In the genomic region with DNA sequence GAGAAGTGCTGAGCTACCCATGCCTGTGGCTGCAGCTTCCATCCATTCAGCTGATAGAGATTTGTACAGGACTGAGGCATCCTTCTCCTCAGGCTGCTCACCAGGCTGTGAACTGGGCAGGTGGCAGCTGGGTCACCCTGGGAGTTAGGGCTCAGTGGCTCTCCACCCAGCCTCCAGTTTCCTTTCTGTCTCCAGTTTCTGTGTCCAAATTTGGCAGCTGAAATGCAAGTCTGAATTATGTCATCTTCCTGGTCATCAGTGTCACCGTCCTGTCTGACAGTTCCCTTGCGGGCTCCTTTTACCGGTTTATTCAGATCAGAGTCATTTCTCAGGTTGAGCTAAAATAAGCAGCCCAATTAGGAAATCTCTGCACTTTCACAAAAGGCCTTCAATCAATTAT, we compare ENCODE assay signal across 14 cellular contexts.
DNase-seq lines count a peak whose midpoint lies in the region; ATAC-seq and TF ChIP-seq lines count a peak whose summit lies in the region.
"Had no signal": no experiment of that assay in that cellular context is flagged by ENCODE, and none has a peak within 500 bp of the region (broad histone marks: within the 10 kb centered on the region; RNA-seq: fewer than 3 reads in every experiment).

No MANE protein-coding gene starts in this region.

- ATAC-seq in GM19043 (IDR thresholded peaks at IDR 0.05; ENCODE audit: low read depth, unreplicated experiment) (peak; percentile 82), GM21825 (IDR thresholded peaks at IDR 0.05; ENCODE audit: unreplicated experiment) (peak; percentile 67), HG03280 (IDR thresholded peaks at IDR 0.05; ENCODE audit: unreplicated experiment) (peak; percentile 77)
- ATAC-seq: gastroesophageal sphincter had no signal

- H3K36me3 ChIP-seq in BLaER1 (no peaks in the 10 kb centered on the region), mammary epithelial cell (ENCODE audit: insufficient read depth, low read length) (no peaks in the 10 kb centered on the region)
- H3K36me3 ChIP-seq: gastroesophageal sphincter, right atrium auricular region had no signal

- peaks cover 38% of the 10 kb centered on the region for H3K4me1 Mint-ChIP-seq in HFFc6 (ENCODE audit: low read depth)
- H3K4me1 Mint-ChIP-seq in activated CD4-positive, alpha-beta T cell treated with anti-CD3 and anti-CD28 coated beads, Interleukin-2, amount 10 ng/mL, durations not matched to agents 7 days and 5 days: no peaks in the 10 kb centered on the region

- no peak overlapping the region for H3K27ac Mint-ChIP-seq in HFFc6
- H3K27ac Mint-ChIP-seq in activated CD4-positive, alpha-beta T cell treated with anti-CD3 and anti-CD28 coated beads, Interleukin-2, amount 10 ng/mL, durations not matched to agents 7 days and 5 days: no peak overlapping the region

- intact Hi-C loops in mammary epithelial cell (cut with micrococcal nuclease): no loop called here

- CTCF ChIA-PET in mammary epithelial cell (lab: Charles Lee; ENCODE audit: low non-redundant PET): no interaction called here
- CTCF ChIA-PET in activated CD4-positive, alpha-beta T cell treated with anti-CD3 and anti-CD28 coated beads, Interleukin-2, amount 10 ng/mL, durations not matched to agents 7 days and 5 days (lab: Charles Lee): no interaction called here

- in situ Hi-C loops in mammary epithelial cell (cut with MboI; ENCODE audit: low sequenced_read_pairs in 2 of 2): no loop called here

- H3K9ac ChIP-seq in BLaER1: no peak overlapping the region
- H3K9ac ChIP-seq in mammary epithelial cell (ENCODE audit: insufficient read depth, low read length): no peak overlapping the region

- no CpG with 5 or more reads among the region's 3 CpGs for WGBS in mammary epithelial cell (ENCODE audit: low coverage, missing lambda C conversion rate)

- no peaks in the 10 kb centered on the region for H3K27me3 ChIP-seq in BLaER1
- no peaks in the 10 kb centered on the region for H3K27me3 ChIP-seq in mammary epithelial cell (ENCODE audit: insufficient read depth, low read length)
- H3K27me3 ChIP-seq: gastroesophageal sphincter, right atrium auricular region had no signal

- no peak overlapping the region for H3K4me3 ChIP-seq in BLaER1
- H3K4me3 ChIP-seq in mammary epithelial cell (replicated peaks in 1 of 3; ENCODE audit: insufficient read depth in 1 of 3, low read depth in 2 of 3, low read length in 3 of 3): no peak overlapping the region
- H3K4me3 ChIP-seq: gastroesophageal sphincter, right atrium auricular region had no signal

- BruUV-seq in mammary epithelial cell (replicated peaks; lab: Mats Ljungman, UMichigan): no TSS peak

- peaks cover 4% of the 10 kb centered on the region; the same call in 1 of the 2 replicates for H3K36me3 Mint-ChIP-seq in HFFc6 (ENCODE audit: low read depth)
- H3K36me3 Mint-ChIP-seq in activated CD4-positive, alpha-beta T cell treated with anti-CD3 and anti-CD28 coated beads, Interleukin-2, amount 10 ng/mL, durations not matched to agents 7 days and 5 days (ENCODE audit: low read depth): no peaks in the 10 kb centered on the region

- H3K4me1 ChIP-seq in BLaER1 (peaks cover 22% of the 10 kb centered on the region), mammary epithelial cell (ENCODE audit: insufficient read depth, low read length) (peaks cover 9% of the 10 kb centered on the region)
- H3K4me1 ChIP-seq: gastroesophageal sphincter, right atrium auricular region had no signal

- H3K27ac ChIP-seq in BLaER1: no peak overlapping the region
- H3K27ac ChIP-seq in mammary epithelial cell (ENCODE audit: insufficient read depth, low read depth, low read length): no peak overlapping the region
- H3K27ac ChIP-seq: gastroesophageal sphincter, right atrium auricular region had no signal

- TF ChIP-seq CTCF in mammary epithelial cell (conservative IDR thresholded peaks at IDR 0.05 in 1 of 2, IDR thresholded peaks at IDR 0.05 in 1 of 2; ENCODE audit: extremely low read depth in 1 of 2, insufficient read depth in 1 of 2, low read depth in 1 of 2, low read length in 2 of 2) (no peak), HFFc6 (IDR thresholded peaks at IDR 0.05) (no peak)

- POLR2A ChIA-PET in activated CD4-positive, alpha-beta T cell treated with anti-CD3 and anti-CD28 coated beads, Interleukin-2, amount 10 ng/mL, durations not matched to agents 7 days and 5 days (lab: Charles Lee): no interaction called here

- H4K20me1 ChIP-seq in BLaER1 (no peaks in the 10 kb centered on the region), mammary epithelial cell (ENCODE audit: insufficient read depth, low read length) (no peaks in the 10 kb centered on the region)

- H3K9me3 ChIP-seq in BLaER1 (0 out of 2 replicates have a peak, but pooled peaks cover 4% of the 10 kb centered on the region), mammary epithelial cell (replicated peaks; ENCODE audit: insufficient read depth, low read length) (no peaks in the 10 kb centered on the region)
- H3K9me3 ChIP-seq: gastroesophageal sphincter, right atrium auricular region had no signal

- peak overlapping the region; percentile 66 for H3K4me2 ChIP-seq in BLaER1
- H3K4me2 ChIP-seq in mammary epithelial cell (ENCODE audit: insufficient read depth, low read depth, low read length): no peak overlapping the region

- dilution Hi-C loops in mammary epithelial cell (cut with HindIII; ENCODE audit: low sequenced_read_pairs): no loop called here

- no peak overlapping the region for H2AFZ ChIP-seq in mammary epithelial cell (ENCODE audit: low read depth, low read length)

- H3K79me2 ChIP-seq in mammary epithelial cell (ENCODE audit: insufficient read depth, low read length): no peaks in the 10 kb centered on the region

- DNase-seq in mammary epithelial cell (no peak), HFFc6 (no peak)
- no peak for DNase-seq in stimulated activated CD8-positive, alpha-beta memory T cell treated with anti-CD3 and anti-CD28 coated beads, Interleukin-4, amount 100 ng/mL, for 48 hours
- DNase-seq in activated CD4-positive, alpha-beta T cell treated with anti-CD3 and anti-CD28 coated beads, Interleukin-2, amount 10 ng/mL, durations not matched to agents 7 days and 5 days: no peak
- DNase-seq: activated CD8-positive, alpha-beta memory T cell treated with anti-CD3 and anti-CD28 coated beads, Interleukin-2, amount 50 U/mL, for 48 hours; kidney; NCI-H748 treated with DMSO at 0.1 percent for 48 hours; SHP77 treated with DMSO at 0.1 percent for 48 hours had no signal

- H3K27me3 Mint-ChIP-seq in HFFc6 (ENCODE audit: insufficient read depth): no peaks in the 10 kb centered on the region
- H3K27me3 Mint-ChIP-seq in activated CD4-positive, alpha-beta T cell treated with anti-CD3 and anti-CD28 coated beads, Interleukin-2, amount 10 ng/mL, durations not matched to agents 7 days and 5 days: peaks cover 3% of the 10 kb centered on the region

- H3K9me3 Mint-ChIP-seq in HFFc6: peaks cover 1% of the 10 kb centered on the region; the same call in 1 of the 2 replicates
- no peaks in the 10 kb centered on the region for H3K9me3 Mint-ChIP-seq in activated CD4-positive, alpha-beta T cell treated with anti-CD3 and anti-CD28 coated beads, Interleukin-2, amount 10 ng/mL, durations not matched to agents 7 days and 5 days

- no peak overlapping the region for H3K4me3 Mint-ChIP-seq in HFFc6
- no peak overlapping the region for H3K4me3 Mint-ChIP-seq in activated CD4-positive, alpha-beta T cell treated with anti-CD3 and anti-CD28 coated beads, Interleukin-2, amount 10 ng/mL, durations not matched to agents 7 days and 5 days
